1 cellular context compared by ENCODE assay signal in genomic region chr22:27919943-27920755, GRCh38.
TF ChIP-seq lines count a peak whose summit lies in the region.

No MANE protein-coding gene starts in this region.

TF ChIP-seq in HEK293, 187 proteins besides CTCF, POLR2A, EP300 and RAD21 (continued from another document):
- TF ChIP-seq ZSCAN5A (tag by site-specific recombination; IDR thresholded peaks at IDR 0.05) (no peak), ZNF426 (tag by site-specific recombination; IDR thresholded peaks at IDR 0.05) (no peak), TRIM28 (IDR thresholded peaks at IDR 0.05; ENCODE audit: borderline replicate concordance, low read length) (peak; percentile 53; the same call in 1 of the 2 replicates), ZNF510 (tag by site-specific recombination; IDR thresholded peaks at IDR 0.05; ENCODE audit: insufficient replicate concordance) (no peak), ZNF335 (tag by site-specific recombination; conservative IDR thresholded peaks at IDR 0.05) (peak; percentile 77), ZNF248 (tag by site-specific recombination; IDR thresholded peaks at IDR 0.05) (no peak), ZBTB17 (tag by site-specific recombination; IDR thresholded peaks at IDR 0.05) (peak; percentile 53), ZFHX2 (tag by site-specific recombination; conservative IDR thresholded peaks at IDR 0.05) (no peak), ZNF843 (tag by site-specific recombination; IDR thresholded peaks at IDR 0.05) (no peak), PRDM1 (tag by site-specific recombination; IDR thresholded peaks at IDR 0.05) (0 out of 2 replicates have a peak, but pooled peaks have one; percentile 21), PRDM10 (tag by site-specific recombination; IDR thresholded peaks at IDR 0.05) (peak; percentile 98), ZNF341 (tag by site-specific recombination; IDR thresholded peaks at IDR 0.05; ENCODE audit: low read depth) (peak; percentile 6; the same call in 1 of the 2 replicates), GLIS1 (tag by site-specific recombination; IDR thresholded peaks at IDR 0.05) (no peak), ZBTB48 (tag by site-specific recombination; IDR thresholded peaks at IDR 0.05) (peak; percentile 15; the same call in 1 of the 2 replicates), ZNF48 (tag by site-specific recombination; IDR thresholded peaks at IDR 0.05) (no peak), ZNF664 (tag by site-specific recombination; IDR thresholded peaks at IDR 0.05) (no peak), ZNF704 (tag by site-specific recombination; IDR thresholded peaks at IDR 0.05) (no peak), ZNF174 (tag by site-specific recombination; IDR thresholded peaks at IDR 0.05) (no peak), GLIS2 (tag by site-specific recombination; IDR thresholded peaks at IDR 0.05) (no peak), KLF7 (tag by site-specific recombination; IDR thresholded peaks at IDR 0.05; ENCODE audit: borderline replicate concordance) (no peak), ZNF16 (tag by site-specific recombination; IDR thresholded peaks at IDR 0.05; ENCODE audit: low read depth) (peak; percentile 39), ZNF654 (tag by site-specific recombination; IDR thresholded peaks at IDR 0.05; ENCODE audit: low read depth) (0 out of 2 replicates have a peak, but pooled peaks have one; percentile 26), ZNF138 (tag by site-specific recombination; IDR thresholded peaks at IDR 0.05; ENCODE audit: borderline replicate concordance) (no peak), ZNF114 (tag by site-specific recombination; IDR thresholded peaks at IDR 0.05) (no peak), ZNF292 (tag by site-specific recombination; IDR thresholded peaks at IDR 0.05; ENCODE audit: borderline replicate concordance, low read depth) (no peak), ZXDB (tag by site-specific recombination; IDR thresholded peaks at IDR 0.05) (no peak), ZBTB44 (tag by site-specific recombination; IDR thresholded peaks at IDR 0.05) (no peak), ZNF501 (tag by site-specific recombination; IDR thresholded peaks at IDR 0.05) (0 out of 2 replicates have a peak, but pooled peaks have one; percentile 7)
